ENCODE assay signal across 22 cellular contexts in the genomic region with DNA sequence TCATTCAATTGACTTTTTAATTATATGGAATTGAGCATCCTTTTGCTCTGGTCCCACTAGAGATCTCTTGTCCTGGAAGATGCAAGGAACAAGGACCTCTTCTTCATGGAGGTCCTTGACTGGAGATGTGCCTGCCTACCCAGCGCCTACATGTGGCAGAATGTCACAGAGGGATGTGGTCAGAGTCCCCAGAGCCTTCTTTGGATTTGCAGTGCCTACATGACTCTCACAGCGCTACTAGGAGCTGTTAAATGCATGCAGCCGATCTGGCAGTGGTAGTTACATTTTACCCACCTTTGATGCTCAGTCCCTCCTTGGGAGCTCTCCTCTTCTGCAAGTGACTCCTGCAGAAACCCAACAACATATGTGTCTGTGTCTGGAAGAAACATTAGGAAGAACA. TPM values are rescaled to one million over a fixed set of nuclear protein-coding genes. Genes with fewer than 3 reads are reported as not detected.
"Had no signal": no experiment of that assay in that cellular context is flagged by ENCODE, and none has a peak within 500 bp of the region (broad histone marks: within the 10 kb centered on the region; RNA-seq: fewer than 3 reads in every experiment).

No MANE protein-coding gene starts in this region.

- H3K4me3 Mint-ChIP-seq: activated CD4-positive, alpha-beta memory T cell treated with anti-CD3 and anti-CD28 coated beads, Interleukin-2, amount 10 ng/mL, durations not matched to agents 7 days and 5 days; activated CD4-positive, alpha-beta T cell treated with anti-CD3 and anti-CD28 coated beads for 36 hours; activated naive CD4-positive, alpha-beta T cell treated with anti-CD3 and anti-CD28 coated beads, Interleukin-2, amount 10 ng/mL, durations not matched to agents 7 days and 5 days; activated naive CD8-positive, alpha-beta T cell treated with anti-CD3 and anti-CD28 coated beads for 36 hours; activated T-cell treated with anti-CD3 and anti-CD28 coated beads, Interleukin-2, amount 50 U/mL, for 72 hours; T-cell had no signal

- DNase-seq: activated CD4-positive, alpha-beta memory T cell treated with anti-CD3 and anti-CD28 coated beads, Interleukin-2, amount 10 ng/mL, durations not matched to agents 7 days and 5 days; activated CD4-positive, alpha-beta T cell treated with anti-CD3 and anti-CD28 coated beads for 36 hours; activated CD4-positive, alpha-beta T cell treated with anti-CD3 and anti-CD28 coated beads, Interleukin-2, amount 50 U/mL, for 1 hour; activated gamma-delta T cell treated with Interleukin-2 at 50 U/mL for 16 hours; activated naive CD4-positive, alpha-beta T cell treated with anti-CD3 and anti-CD28 coated beads, Interleukin-2, amount 10 ng/mL, durations not matched to agents 7 days and 5 days; activated naive CD8-positive, alpha-beta T cell treated with anti-CD3 and anti-CD28 coated beads for 36 hours; activated T-cell treated with anti-CD3 and anti-CD28 coated beads, Interleukin-2, amount 50 U/mL, for 72 hours; central memory CD4-positive, alpha-beta T cell; KBM-7; NCI-H1105 treated with DMSO at 0.1 percent for 48 hours; NCI-H1436 treated with DMSO at 0.1 percent for 48 hours; NCI-H187; NCI-H2081 treated with DMSO at 0.1 percent for 48 hours; NCI-H446; PC-9; T-cell; T-helper 2 cell; T1000 had no signal

- H3K4me1 Mint-ChIP-seq: activated CD4-positive, alpha-beta memory T cell treated with anti-CD3 and anti-CD28 coated beads, Interleukin-2, amount 10 ng/mL, durations not matched to agents 7 days and 5 days; activated naive CD4-positive, alpha-beta T cell treated with anti-CD3 and anti-CD28 coated beads, Interleukin-2, amount 10 ng/mL, durations not matched to agents 7 days and 5 days; T-cell had no signal

- ATAC-seq: activated CD4-positive, alpha-beta T cell treated with anti-CD3 and anti-CD28 coated beads for 36 hours; activated T-cell treated with anti-CD3 and anti-CD28 coated beads, Interleukin-2, amount 50 U/mL, for 72 hours; Right ventricle myocardium inferior; T-cell had no signal

- H3K4me2 ChIP-seq: PC-9 had no signal

- H3K27me3 Mint-ChIP-seq: activated CD4-positive, alpha-beta memory T cell treated with anti-CD3 and anti-CD28 coated beads, Interleukin-2, amount 10 ng/mL, durations not matched to agents 7 days and 5 days; activated CD4-positive, alpha-beta T cell treated with anti-CD3 and anti-CD28 coated beads for 36 hours; activated naive CD4-positive, alpha-beta T cell treated with anti-CD3 and anti-CD28 coated beads, Interleukin-2, amount 10 ng/mL, durations not matched to agents 7 days and 5 days; activated naive CD8-positive, alpha-beta T cell treated with anti-CD3 and anti-CD28 coated beads for 36 hours had no signal

- H3K27ac ChIP-seq: PC-9, SK-N-MC, VCaP had no signal

- H3K4me3 ChIP-seq: PC-9, SK-N-MC had no signal

- H3K9me3 Mint-ChIP-seq: activated CD4-positive, alpha-beta memory T cell treated with anti-CD3 and anti-CD28 coated beads, Interleukin-2, amount 10 ng/mL, durations not matched to agents 7 days and 5 days; activated naive CD4-positive, alpha-beta T cell treated with anti-CD3 and anti-CD28 coated beads, Interleukin-2, amount 10 ng/mL, durations not matched to agents 7 days and 5 days; activated naive CD8-positive, alpha-beta T cell treated with anti-CD3 and anti-CD28 coated beads for 36 hours; activated T-cell treated with anti-CD3 and anti-CD28 coated beads, Interleukin-2, amount 50 U/mL, for 72 hours; activated T-helper 2 cell treated with anti-CD3 and anti-CD28 coated beads, Interferon-gamma antibody, Interleukin-2, Interleukin-4, amounts not matched to agents 10 μg/mL and 5 μg/mL and 100 μg/mL, durations not matched to agents 14 hours and 24 hours and 36 hours; T-cell had no signal

- H3K27ac Mint-ChIP-seq: activated CD4-positive, alpha-beta memory T cell treated with anti-CD3 and anti-CD28 coated beads, Interleukin-2, amount 10 ng/mL, durations not matched to agents 7 days and 5 days; activated CD4-positive, alpha-beta T cell treated with anti-CD3 and anti-CD28 coated beads for 36 hours; activated naive CD4-positive, alpha-beta T cell treated with anti-CD3 and anti-CD28 coated beads, Interleukin-2, amount 10 ng/mL, durations not matched to agents 7 days and 5 days; activated naive CD8-positive, alpha-beta T cell treated with anti-CD3 and anti-CD28 coated beads for 36 hours; activated T-cell treated with anti-CD3 and anti-CD28 coated beads, Interleukin-2, amount 50 U/mL, for 72 hours; activated T-helper 2 cell treated with anti-CD3 and anti-CD28 coated beads, Interferon-gamma antibody, Interleukin-2, Interleukin-4, amounts not matched to agents 10 μg/mL and 5 μg/mL and 100 μg/mL, durations not matched to agents 14 hours and 24 hours and 36 hours; T-cell had no signal

- H2AFZ ChIP-seq: PC-9 had no signal

- H3K36me3 Mint-ChIP-seq: activated naive CD4-positive, alpha-beta T cell treated with anti-CD3 and anti-CD28 coated beads, Interleukin-2, amount 10 ng/mL, durations not matched to agents 7 days and 5 days; activated naive CD8-positive, alpha-beta T cell treated with anti-CD3 and anti-CD28 coated beads for 36 hours; T-cell had no signal

RNA-seq across cellular contexts. Expression of gene ADTRP, which starts 51.9 kb away (rescaled TPM):
- total RNA-seq: Right ventricle myocardium inferior had no signal
